Comparison of ENCODE assay signal across 9 cellular contexts in genomic region chr5:74919487-74919886, GRCh38. TPM values are rescaled to one million over a fixed set of nuclear protein-coding genes. Genes with fewer than 3 reads are reported as not detected.
DNase-seq lines count a peak whose midpoint lies in the region; ATAC-seq, FAIRE-seq and TF ChIP-seq lines count a peak whose summit lies in the region.
"Had no signal": no experiment of that assay in that cellular context is flagged by ENCODE, and none has a peak within 500 bp of the region (broad histone marks: within the 10 kb centered on the region; RNA-seq: fewer than 3 reads in every experiment).

No MANE protein-coding gene starts in this region.

- no peak for TF ChIP-seq POLR2A in thyroid gland (IDR thresholded peaks at IDR 0.05)

- H3K4me3 Mint-ChIP-seq in natural killer cell = no peak overlapping the region
- no peak overlapping the region for H3K4me3 Mint-ChIP-seq in natural killer cell treated with Interleukin-12 subunit alpha and Interleukin-12 subunit beta and Interleukin-15 and Interleukin-18, amount 100 ng/mL, for 72 hours
- no peak overlapping the region for H3K4me3 Mint-ChIP-seq in astrocyte (ENCODE audit: unreplicated experiment)
- H3K4me3 Mint-ChIP-seq in immature natural killer cell = no peak overlapping the region
- H3K4me3 Mint-ChIP-seq: activated naive CD4-positive, alpha-beta T cell treated with anti-CD3 and anti-CD28 coated beads, Interleukin-2, amount 50 U/mL, for 24 hours had no signal

- no peaks in the 10 kb centered on the region for H3K36me3 ChIP-seq in astrocyte (ENCODE audit: insufficient read depth, low read length)
- H3K36me3 ChIP-seq in thyroid gland = no peaks in the 10 kb centered on the region

- WGBS in thyroid gland, 2 donors = 9% methylated on average over 6 of the region's 6 CpGs

- H4K20me1 ChIP-seq in astrocyte (ENCODE audit: insufficient read depth, low read length) = no peaks in the 10 kb centered on the region

- no peaks in the 10 kb centered on the region for H3K9me3 Mint-ChIP-seq in natural killer cell
- H3K9me3 Mint-ChIP-seq in natural killer cell treated with Interleukin-12 subunit alpha and Interleukin-12 subunit beta and Interleukin-15 and Interleukin-18, amount 100 ng/mL, for 72 hours = no peaks in the 10 kb centered on the region
- H3K9me3 Mint-ChIP-seq in astrocyte (ENCODE audit: unreplicated experiment) = peaks cover 8% of the 10 kb centered on the region
- no peaks in the 10 kb centered on the region for H3K9me3 Mint-ChIP-seq in immature natural killer cell
- H3K9me3 Mint-ChIP-seq: activated naive CD4-positive, alpha-beta T cell treated with anti-CD3 and anti-CD28 coated beads, Interleukin-2, amount 50 U/mL, for 24 hours had no signal

- H3K4me3 ChIP-seq in astrocyte (ENCODE audit: insufficient read depth, low read depth, low read length) (no peak overlapping the region), thyroid gland (replicated peaks in 1 of 3) (no peak overlapping the region)

- H3K9me3 ChIP-seq in astrocyte (ENCODE audit: insufficient read depth, low read depth, low read length) (peaks cover 6% of the 10 kb centered on the region), thyroid gland (no peaks in the 10 kb centered on the region)

- no peaks in the 10 kb centered on the region for H3K4me1 ChIP-seq in astrocyte (ENCODE audit: insufficient read depth, low read length)
- H3K4me1 ChIP-seq in thyroid gland = no peaks in the 10 kb centered on the region

- FAIRE-seq in astrocyte (lab: Jason Lieb, UNC) = no peak

- H3K27ac ChIP-seq in astrocyte (ENCODE audit: low read depth, low read length) = no peak overlapping the region
- H3K27ac ChIP-seq in thyroid gland = no peak overlapping the region

- TF ChIP-seq CTCF in natural killer cell (IDR thresholded peaks at IDR 0.05) (peak; percentile 83), astrocyte (IDR thresholded peaks at IDR 0.05; ENCODE audit: insufficient read depth, low read depth, low read length) (peak; percentile 65), thyroid gland (IDR thresholded peaks at IDR 0.05) (peak in 5 of 6 experiments; percentile 38 to 65 (median 56))

- peaks cover 0 to 12% of the 10 kb centered on the region in 2 donors for H3K4me1 Mint-ChIP-seq in natural killer cell
- H3K4me1 Mint-ChIP-seq in natural killer cell treated with Interleukin-12 subunit alpha and Interleukin-12 subunit beta and Interleukin-15 and Interleukin-18, amount 100 ng/mL, for 72 hours (ENCODE audit: low read depth in 2 of 2) = no peaks in the 10 kb centered on the region
- H3K4me1 Mint-ChIP-seq in astrocyte (ENCODE audit: low read depth, unreplicated experiment) = peaks cover 1% of the 10 kb centered on the region
- peaks cover 0 to 6% of the 10 kb centered on the region in 2 donors for H3K4me1 Mint-ChIP-seq in immature natural killer cell
- H3K4me1 Mint-ChIP-seq: activated naive CD4-positive, alpha-beta T cell treated with anti-CD3 and anti-CD28 coated beads, Interleukin-2, amount 50 U/mL, for 24 hours had no signal

- intact Hi-C loops in natural killer cell (cut with micrococcal nuclease) (loop anchor here (1.0 to 10.0 kb wide), 3 partner anchors 153 to 1015 kb away; no protein-coding TSS in a partner anchor), thyroid gland (cut with DNase I) (loop anchor here (5.0 kb wide), 1 partner anchor 152 kb away; the partner anchor contains the start of genes GFM2 and NSA2), posterior cingulate gyrus (cut with DNase I) (loop anchor here (1.0 kb wide), 2 partner anchors 153 to 246 kb away; no protein-coding TSS in a partner anchor)

- ATAC-seq in natural killer cell (peak; percentile 69 to 90 (median 85)), GM21526 (IDR thresholded peaks at IDR 0.05; ENCODE audit: low FRiP score, unreplicated experiment) (no peak)
- no peak for ATAC-seq in natural killer cell treated with Interleukin-12 subunit alpha and Interleukin-12 subunit beta and Interleukin-15 and Interleukin-18, amount 100 ng/mL, for 72 hours

- H3K27me3 ChIP-seq in astrocyte (ENCODE audit: insufficient read depth, low read length) = no peaks in the 10 kb centered on the region
- no peaks in the 10 kb centered on the region for H3K27me3 ChIP-seq in thyroid gland

- no peak overlapping the region for H2AFZ ChIP-seq in astrocyte (ENCODE audit: low read depth, low read length)

- DNase-seq in natural killer cell = no peak
- no peak for DNase-seq in natural killer cell treated with Interleukin-12 subunit alpha and Interleukin-12 subunit beta and Interleukin-15 and Interleukin-18, amount 100 ng/mL, for 72 hours (ENCODE audit: low spot score)
- DNase-seq in NCI-H2081 treated with DMSO at 0.1 percent for 48 hours (lab: John Stamatoyannopoulos, UW) = peak; percentile 29
- peak; percentile 41 for DNase-seq in astrocyte (ENCODE audit: low read depth)
- peak; percentile 41 to 56 (median 48) for DNase-seq in immature natural killer cell
- no peak for DNase-seq in thyroid gland
- no peak for DNase-seq in posterior cingulate gyrus

- no peaks in the 10 kb centered on the region for H3K79me2 ChIP-seq in astrocyte (ENCODE audit: insufficient read depth, low read length)

- H3K27ac Mint-ChIP-seq in natural killer cell (no peak overlapping the region), astrocyte (ENCODE audit: unreplicated experiment) (no peak overlapping the region), immature natural killer cell (no peak overlapping the region)
- no peak overlapping the region for H3K27ac Mint-ChIP-seq in natural killer cell treated with Interleukin-12 subunit alpha and Interleukin-12 subunit beta and Interleukin-15 and Interleukin-18, amount 100 ng/mL, for 72 hours
- H3K27ac Mint-ChIP-seq: activated naive CD4-positive, alpha-beta T cell treated with anti-CD3 and anti-CD28 coated beads, Interleukin-2, amount 50 U/mL, for 24 hours had no signal

- H3K9ac ChIP-seq in astrocyte (ENCODE audit: low read length) = no peak overlapping the region

- H3K36me3 Mint-ChIP-seq in natural killer cell (no peaks in the 10 kb centered on the region), astrocyte (ENCODE audit: low read depth, unreplicated experiment) (peaks cover 2% of the 10 kb centered on the region), immature natural killer cell (no peaks in the 10 kb centered on the region)
- H3K36me3 Mint-ChIP-seq in natural killer cell treated with Interleukin-12 subunit alpha and Interleukin-12 subunit beta and Interleukin-15 and Interleukin-18, amount 100 ng/mL, for 72 hours = no peaks in the 10 kb centered on the region
- H3K36me3 Mint-ChIP-seq: activated naive CD4-positive, alpha-beta T cell treated with anti-CD3 and anti-CD28 coated beads, Interleukin-2, amount 50 U/mL, for 24 hours had no signal

- no peak overlapping the region for H3K4me2 ChIP-seq in astrocyte (ENCODE audit: low read length)

- no peaks in the 10 kb centered on the region for H3K27me3 Mint-ChIP-seq in natural killer cell (ENCODE audit: low read depth in 2 of 2)
- peaks cover 2 to 7% of the 10 kb centered on the region in 2 donors for H3K27me3 Mint-ChIP-seq in natural killer cell treated with Interleukin-12 subunit alpha and Interleukin-12 subunit beta and Interleukin-15 and Interleukin-18, amount 100 ng/mL, for 72 hours
- no peaks in the 10 kb centered on the region for H3K27me3 Mint-ChIP-seq in astrocyte (ENCODE audit: low read depth, unreplicated experiment)
- peaks cover 0 to 3% (median 0%) of the 10 kb centered on the region in 3 donors for H3K27me3 Mint-ChIP-seq in immature natural killer cell (ENCODE audit: low read depth in 3 of 3)
- H3K27me3 Mint-ChIP-seq: activated naive CD4-positive, alpha-beta T cell treated with anti-CD3 and anti-CD28 coated beads, Interleukin-2, amount 50 U/mL, for 24 hours had no signal

RNA-seq across cellular contexts. Expression of gene FAM169A, which starts 53.3 kb away (rescaled TPM):
- total RNA-seq in natural killer cell (10 to 100 TPM; 28.0 to 32.6 (median 28.6) TPM), astrocyte (9.1 and 11.9 TPM in 2 replicates), thyroid gland (10 to 100 TPM; 12.9 to 45.0 (median 27.5) TPM)
- 10 to 100 TPM in 1 of 2 donors, 1 to 10 TPM in 1; 7.9 to 13.4 TPM for total RNA-seq in natural killer cell treated with Interleukin-12 subunit alpha and Interleukin-12 subunit beta and Interleukin-15 and Interleukin-18, amount 100 ng/mL, for 72 hours
- 10 to 100 TPM in 1 of 3 donors, 1 to 10 TPM in 2; 2.2 to 13.8 (median 6.8) TPM for polyA plus RNA-seq in immature natural killer cell

Comparison
In these comparisons a context has a peak if more than half of its experiments do, and no peak if none do; other contexts are left out.
1. ATAC-seq: peak in natural killer cell (3 of 3); none in natural killer cell treated with Interleukin-12 subunit alpha and Interleukin-12 subunit beta and Interleukin-15 and Interleukin-18, amount 100 ng/mL, for 72 hours (0 of 2) and GM21526 (single experiment).
2. DNase-seq: peak in NCI-H2081 treated with DMSO at 0.1 percent for 48 hours (single experiment), astrocyte (single experiment) and immature natural killer cell (3 of 3); none in natural killer cell (single experiment), natural killer cell treated with Interleukin-12 subunit alpha and Interleukin-12 subunit beta and Interleukin-15 and Interleukin-18, amount 100 ng/mL, for 72 hours (single experiment), thyroid gland (0 of 2) and posterior cingulate gyrus (0 of 10).
3. Peak in every context shown above with its lines, with median percentiles within 50 percentile points of each other: CTCF ChIP-seq.